In the genomic region with DNA sequence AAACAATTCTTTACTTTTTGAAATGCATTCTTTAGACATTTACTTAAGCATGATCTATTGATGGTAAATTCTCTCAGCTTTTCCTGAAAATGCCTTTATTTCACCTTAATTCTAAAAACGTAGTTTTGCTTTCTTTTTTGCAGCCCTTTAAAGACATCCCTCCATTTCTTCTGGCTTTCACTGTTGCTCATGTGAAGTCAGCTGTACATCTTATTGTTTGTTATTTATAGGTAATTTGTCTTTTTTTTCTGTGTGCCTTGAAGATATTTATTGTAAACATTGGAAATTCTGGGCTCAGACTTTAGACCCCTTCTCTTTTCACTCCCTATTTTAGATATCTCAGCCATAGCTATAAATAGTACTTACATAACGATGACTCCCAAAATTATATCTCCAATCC, we compare ENCODE assay signal across 22 cellular contexts.
"Had no signal": no experiment of that assay in that cellular context is flagged by ENCODE, and none has a peak within 500 bp of the region (broad histone marks: within the 10 kb centered on the region; RNA-seq: fewer than 3 reads in every experiment).

No MANE protein-coding gene starts in this region.

- H3K79me2 ChIP-seq: hepatocyte had no signal

- H3K9me3 ChIP-seq: lower lobe of right lung, ovary, right atrium auricular region, suprapubic skin, upper lobe of right lung had no signal

- ATAC-seq: left colon; left lung; lower lobe of right lung; naive thymus-derived CD8-positive, alpha-beta T cell; sciatic nerve; stimulated activated effector memory CD8-positive, alpha-beta T cell treated with anti-CD3 and anti-CD28 coated beads, Interleukin-12 subunit alpha, Interleukin-12 subunit beta, amount 100 ng/mL, for 72 hours; upper lobe of right lung had no signal

- FAIRE-seq: keratinocyte, urothelium cell line had no signal

- H3K4me3 ChIP-seq: hepatocyte, left lung, lower lobe of right lung, ovary, right atrium auricular region, skin epidermis, spleen, suprapubic skin, thoracic aorta, tibial artery, upper lobe of right lung had no signal

- H3K4me1 ChIP-seq: left lung, lower lobe of right lung, right atrium auricular region, spleen, suprapubic skin, upper lobe of right lung had no signal

- H2AFZ ChIP-seq: hepatocyte had no signal

- DNase-seq: left colon; left lung; lower lobe of right lung; mammary epithelial cell; mesenchymal stem cell; naive thymus-derived CD8-positive, alpha-beta T cell; ovary; spleen; stimulated activated CD4-positive, alpha-beta T cell treated with anti-CD3 and anti-CD28 coated beads, Interleukin-4, amount 100 ng/mL, for 24 hours; stimulated activated naive CD4-positive, alpha-beta T cell; tibial artery; trophoblast cell; upper lobe of right lung had no signal

- H3K36me3 ChIP-seq: left lung, lower lobe of right lung, ovary, right atrium auricular region, spleen, suprapubic skin, thoracic aorta, tibial artery, upper lobe of right lung had no signal

- H3K4me2 ChIP-seq: hepatocyte had no signal

- H3K27ac ChIP-seq: hepatocyte, left lung, lower lobe of right lung, ovary, right atrium auricular region, skin epidermis, spleen, suprapubic skin, thoracic aorta, tibial artery, upper lobe of right lung had no signal

- H3K27me3 ChIP-seq: hepatocyte, left lung, ovary, right atrium auricular region, spleen, suprapubic skin, tibial artery, upper lobe of right lung had no signal
